In genomic region chr12:67269632-67270578, GRCh38 we compare ENCODE assay signal across 8 cellular contexts. TPM values are rescaled to one million over a fixed set of nuclear protein-coding genes. Genes with fewer than 3 reads are reported as not detected.
A peak's percentile ranks its signal among the peaks of the same experiment; 100 is the strongest.
DNase-seq lines count a peak whose midpoint lies in the region; ATAC-seq, FAIRE-seq and TF ChIP-seq lines count a peak whose summit lies in the region.

No MANE protein-coding gene starts in this region.

- peak; percentile 67 for DNase-seq in Caki2 (ENCODE audit: low read depth)
- peak; percentile 25 for DNase-seq in GM20000 (ENCODE audit: low spot score)
- peak; percentile 18 for DNase-seq in HTR-8/SVneo (ENCODE audit: insufficient read length, low spot score)
- peak; percentile 6 to 55 for DNase-seq in SHP77 (lab: John Stamatoyannopoulos, UW)
- peak; percentile 46 to 69 for DNase-seq in activated naive CD4-positive, alpha-beta T cell treated with anti-CD3 and anti-CD28 coated beads, Interleukin-2, amount 50 U/mL, for 72 hours (ENCODE audit: low spot score in 2 of 2)
- DNase-seq in heart right ventricle = peak; percentile 35 to 45
- peak; percentile 43 to 76 for DNase-seq in psoas muscle
- DNase-seq in uterus = peak; percentile 47 to 54

- FAIRE-seq in HTR-8/SVneo (lab: Jason Lieb, UNC) = no peak

- TF ChIP-seq CTCF in GM20000 (IDR thresholded peaks at IDR 0.05; ENCODE audit: extremely low read depth, missing control alignments) (no peak), heart right ventricle (IDR thresholded peaks at IDR 0.05) (peak in 2 of 9 donors; percentile 5 to 25), psoas muscle (IDR thresholded peaks at IDR 0.05) (peak; percentile 3), uterus (IDR thresholded peaks at IDR 0.05) (no peak)

- H3K4me3 ChIP-seq in heart right ventricle = peak overlapping the region; percentile 74 to 97 (median 90)
- H3K4me3 ChIP-seq in psoas muscle = peak overlapping the region; percentile 93
- H3K4me3 ChIP-seq in uterus = peak overlapping the region; percentile 70 to 97

- peak overlapping the region; percentile 91 to 99 (median 96) for H3K27ac ChIP-seq in heart right ventricle
- H3K27ac ChIP-seq in psoas muscle = peak overlapping the region; percentile 93
- H3K27ac ChIP-seq in uterus = peak overlapping the region; percentile 98 to 99

- no peaks in the 10 kb centered on the region for H3K27me3 ChIP-seq in heart right ventricle
- no peaks in the 10 kb centered on the region for H3K27me3 ChIP-seq in psoas muscle (ENCODE audit: insufficient read depth in 3 of 3, low read length in 2 of 3)
- H3K27me3 ChIP-seq in uterus = no peaks in the 10 kb centered on the region

- ATAC-seq in activated naive CD4-positive, alpha-beta T cell treated with anti-CD3 and anti-CD28 coated beads, Interleukin-2, amount 50 U/mL, for 72 hours = peak; percentile 2 to 4
- peak in 6 of 8 donors; percentile 2 to 40 (median 8) for ATAC-seq in heart right ventricle
- ATAC-seq in psoas muscle = peak; percentile 16 to 31 (median 18)

- 0 to 1% methylated on average over 61 of the region's 61 CpGs for WGBS in heart right ventricle, 2 donors
- 0 to 1% (median 0%) methylated on average over 51 to 61 of the region's 61 CpGs for WGBS in psoas muscle, 3 donors

- intact Hi-C loops in heart right ventricle (cut with DNase I) = loop anchor here in 1 of 10 donors (5.0 kb wide), 1 partner anchor 377 kb away; the partner anchor contains the start of gene DYRK2
- intact Hi-C loops in psoas muscle (cut with DNase I) = loop anchor here in 1 of 2 donors (5.0 kb wide), 3 partner anchors 142 to 1417 kb away; partner anchors contain the start of genes NUP107 and TMBIM4
- intact Hi-C loops in uterus (cut with DNase I; ENCODE audit: low total_unique reads) = no loop called here

- H3K27ac Mint-ChIP-seq in activated naive CD4-positive, alpha-beta T cell treated with anti-CD3 and anti-CD28 coated beads, Interleukin-2, amount 50 U/mL, for 72 hours = peak overlapping the region; percentile 97 to 99

- peaks cover 0 to 55% (median 47%) of the 10 kb centered on the region in 9 donors for H3K4me1 ChIP-seq in heart right ventricle
- peaks cover 34% of the 10 kb centered on the region for H3K4me1 ChIP-seq in psoas muscle
- peaks cover 0 to 11% of the 10 kb centered on the region in 2 donors for H3K4me1 ChIP-seq in uterus

- no peaks in the 10 kb centered on the region for H3K9me3 ChIP-seq in heart right ventricle
- H3K9me3 ChIP-seq in psoas muscle = no peaks in the 10 kb centered on the region
- H3K9me3 ChIP-seq in uterus = no peaks in the 10 kb centered on the region

- peak in 1 of 2 donors; percentile 54 for TF ChIP-seq POLR2A in uterus (IDR thresholded peaks at IDR 0.05)

- in situ Hi-C loops in Caki2 (cut with HindIII; ENCODE audit: low pct_unique_long_range_greater_than_20kb, low sequenced_read_pairs) = no loop called here

- H3K36me3 ChIP-seq in heart right ventricle (peaks cover 0 to 10% (median 0%) of the 10 kb centered on the region in 9 donors), psoas muscle (ENCODE audit: insufficient read depth in 1 of 2, low read depth in 1 of 2) (no peaks in the 10 kb centered on the region), uterus (no peaks in the 10 kb centered on the region)

- H3K36me3 Mint-ChIP-seq in activated naive CD4-positive, alpha-beta T cell treated with anti-CD3 and anti-CD28 coated beads, Interleukin-2, amount 50 U/mL, for 72 hours = peaks cover 26 to 40% of the 10 kb centered on the region in 2 donors

- peaks cover 2 to 4% of the 10 kb centered on the region in 2 donors for H3K9me3 Mint-ChIP-seq in activated naive CD4-positive, alpha-beta T cell treated with anti-CD3 and anti-CD28 coated beads, Interleukin-2, amount 50 U/mL, for 72 hours

RNA-seq across cellular contexts. Expression of gene CAND1, which starts 0.7 kb away (rescaled TPM):
- 92.4 and 135 TPM in 2 replicates for total RNA-seq in Caki2 (2014; rRNA removed; shearing (Covaris generic); ENCODE audit: low replicate concordance)
- total RNA-seq in activated naive CD4-positive, alpha-beta T cell treated with anti-CD3 and anti-CD28 coated beads, Interleukin-2, amount 50 U/mL, for 72 hours = 100 to 1,000 TPM; 213 to 239 TPM
- 10 to 100 TPM; 32.6 to 57.2 (median 36.3) TPM for total RNA-seq in heart right ventricle
- 10 to 100 TPM; 10.2 to 11.7 TPM for polyA plus RNA-seq in heart right ventricle
- total RNA-seq in psoas muscle = 10 to 100 TPM; 27.9 to 48.6 (median 32.9) TPM
- 10 to 100 TPM in 2 of 3 donors, 1 to 10 TPM in 1; 9.1 to 14.3 (median 13.2) TPM for polyA plus RNA-seq in psoas muscle
- total RNA-seq in uterus = 100 to 1,000 TPM in 2 of 4 donors, 10 to 100 TPM in 2; 30.2 to 257 (median 92.8) TPM

Comparison
In these comparisons a context has a peak if more than half of its experiments do, and no peak if none do; other contexts are left out.
1. Peak in every context shown above with its lines: DNase-seq, ATAC-seq, H3K4me3 ChIP-seq and H3K27ac ChIP-seq.